ENCODE assay signal across 1 cellular context in genomic region chr2:45909677-45910191, GRCh38.
TF ChIP-seq lines count a peak whose summit lies in the region.

No MANE protein-coding gene starts in this region.

TF ChIP-seq in HCT116, 20 proteins besides CTCF, POLR2A, EP300 and RAD21 (continued from another document):
- no peak for TF ChIP-seq EZH2 (IDR thresholded peaks at IDR 0.05)
- TF ChIP-seq MAX (IDR thresholded peaks at IDR 0.05) = peak; percentile 94
- peak; percentile 77 for TF ChIP-seq SIN3A (IDR thresholded peaks at IDR 0.05; ENCODE audit: low read depth)
- peak; percentile 38; the same call in 1 of the 2 replicates for TF ChIP-seq POLR2AphosphoS5 (IDR thresholded peaks at IDR 0.05; ENCODE audit: low read depth, low read length)
- TF ChIP-seq YY1 (IDR thresholded peaks at IDR 0.05; ENCODE audit: extremely low read depth, insufficient replicate concordance, low read depth, low read length) = peak; percentile 68
- TF ChIP-seq TCF7L2 (IDR thresholded peaks at IDR 0.05; ENCODE audit: borderline replicate concordance, extremely low read depth, insufficient read depth, insufficient read length) = no peak
- peak; percentile 84 for TF ChIP-seq SRF (IDR thresholded peaks at IDR 0.05; ENCODE audit: low read depth)
- TF ChIP-seq JUND (IDR thresholded peaks at IDR 0.05) = peak; percentile 87
